27 cellular contexts compared by ENCODE assay signal in genomic region chr10:60410970-60411369, GRCh38.
"Had no signal": no experiment of that assay in that cellular context is flagged by ENCODE, and none has a peak within 500 bp of the region (broad histone marks: within the 10 kb centered on the region; RNA-seq: fewer than 3 reads in every experiment).

No MANE protein-coding gene starts in this region.

- H3K36me3 ChIP-seq: brain microvascular endothelial cell, Peyer's patch, SJSA1 had no signal

- H3K27me3 Mint-ChIP-seq: activated CD4-positive, alpha-beta memory T cell treated with anti-CD3 and anti-CD28 coated beads for 36 hours; activated CD4-positive, alpha-beta T cell treated with anti-CD3 and anti-CD28 coated beads, Interleukin-2, amount 10 ng/mL, durations not matched to agents 7 days and 5 days; activated naive CD4-positive, alpha-beta T cell treated with anti-CD3 and anti-CD28 coated beads, Interleukin-2, amount 10 ng/mL, durations not matched to agents 7 days and 5 days had no signal

- FAIRE-seq: K562 had no signal

- DNase-seq: activated CD4-positive, alpha-beta memory T cell treated with anti-CD3 and anti-CD28 coated beads for 36 hours; activated CD4-positive, alpha-beta T cell treated with anti-CD3 and anti-CD28 coated beads, Interleukin-2, amount 10 ng/mL, durations not matched to agents 7 days and 5 days; activated CD8-positive, alpha-beta memory T cell treated with anti-CD3 and anti-CD28 coated beads, Interleukin-2, amount 50 U/mL, for 4 hours; activated effector memory CD4-positive, alpha-beta T cell treated with Interleukin-2 at 50 U/mL for 16 hours; activated naive CD4-positive, alpha-beta T cell treated with anti-CD3 and anti-CD28 coated beads, Interleukin-2, amount 10 ng/mL, durations not matched to agents 7 days and 5 days; activated naive CD8-positive, alpha-beta T cell treated with anti-CD3 and anti-CD28 coated beads, Interleukin-2, amount 50 U/mL, for 24 hours; activated T-cell treated with anti-CD3 and anti-CD28 coated beads for 4 hours; activated T-cell treated with anti-CD3 and anti-CD28 coated beads, Interleukin-2, amount 50 U/mL, for 4 hours; anterior cingulate cortex; brain microvascular endothelial cell; central memory CD4-positive, alpha-beta T cell; NCI-H1105; NCI-H1417 treated with DMSO at 0.1 percent for 48 hours; NCI-H1694; NCI-H2029; NCI-H345; Peyer's patch; RPMI8226; SHP77 treated with DMSO at 0.1 percent for 48 hours; SW 1271; T-helper 1 cell; T-helper 2 cell; T1000 had no signal

- H3K4me3 Mint-ChIP-seq: activated CD4-positive, alpha-beta memory T cell treated with anti-CD3 and anti-CD28 coated beads for 36 hours; activated CD4-positive, alpha-beta T cell treated with anti-CD3 and anti-CD28 coated beads, Interleukin-2, amount 10 ng/mL, durations not matched to agents 7 days and 5 days; activated naive CD4-positive, alpha-beta T cell treated with anti-CD3 and anti-CD28 coated beads, Interleukin-2, amount 10 ng/mL, durations not matched to agents 7 days and 5 days; activated naive CD8-positive, alpha-beta T cell; activated naive CD8-positive, alpha-beta T cell treated with anti-CD3 and anti-CD28 coated beads, Interleukin-2, amount 50 U/mL, for 24 hours; activated T-cell treated with anti-CD3 and anti-CD28 coated beads, Interleukin-2, amount 50 U/mL, for 4 hours; activated T-helper 1 cell treated with anti-CD3 and anti-CD28 coated beads, Interleukin-12 subunit alpha, Interleukin-12 subunit beta, Interleukin-2, Interleukin-4 antibody, amounts not matched to agents 30 ng/mL and 10 ng/mL and 1 ng/mL, durations not matched to agents 14 hours and 24 hours and 36 hours had no signal

- H3K4me1 Mint-ChIP-seq: activated CD4-positive, alpha-beta T cell treated with anti-CD3 and anti-CD28 coated beads, Interleukin-2, amount 10 ng/mL, durations not matched to agents 7 days and 5 days; activated naive CD4-positive, alpha-beta T cell treated with anti-CD3 and anti-CD28 coated beads, Interleukin-2, amount 10 ng/mL, durations not matched to agents 7 days and 5 days; activated naive CD8-positive, alpha-beta T cell treated with anti-CD3 and anti-CD28 coated beads, Interleukin-2, amount 50 U/mL, for 24 hours had no signal

- ATAC-seq: activated naive CD8-positive, alpha-beta T cell treated with anti-CD3 and anti-CD28 coated beads, Interleukin-2, amount 50 U/mL, for 24 hours; activated T-cell treated with anti-CD3 and anti-CD28 coated beads, Interleukin-2, amount 50 U/mL, for 4 hours; K562 had no signal

- H3K27ac Mint-ChIP-seq: activated CD4-positive, alpha-beta memory T cell treated with anti-CD3 and anti-CD28 coated beads for 36 hours; activated CD4-positive, alpha-beta T cell treated with anti-CD3 and anti-CD28 coated beads, Interleukin-2, amount 10 ng/mL, durations not matched to agents 7 days and 5 days; activated naive CD4-positive, alpha-beta T cell treated with anti-CD3 and anti-CD28 coated beads, Interleukin-2, amount 10 ng/mL, durations not matched to agents 7 days and 5 days; activated naive CD8-positive, alpha-beta T cell; activated naive CD8-positive, alpha-beta T cell treated with anti-CD3 and anti-CD28 coated beads, Interleukin-2, amount 50 U/mL, for 24 hours; activated T-helper 1 cell treated with anti-CD3 and anti-CD28 coated beads, Interleukin-12 subunit alpha, Interleukin-12 subunit beta, Interleukin-2, Interleukin-4 antibody, amounts not matched to agents 30 ng/mL and 10 ng/mL and 1 ng/mL, durations not matched to agents 14 hours and 24 hours and 36 hours had no signal

- H3K27ac ChIP-seq: brain microvascular endothelial cell, Peyer's patch, SJSA1 had no signal

- H3K27me3 ChIP-seq: brain microvascular endothelial cell, Peyer's patch, SJSA1 had no signal

- H3K9me3 ChIP-seq: Peyer's patch, SJSA1 had no signal

- H3K4me3 ChIP-seq: K562, Peyer's patch, SJSA1 had no signal

- H3K9me3 Mint-ChIP-seq: activated CD4-positive, alpha-beta memory T cell treated with anti-CD3 and anti-CD28 coated beads for 36 hours; activated CD4-positive, alpha-beta T cell treated with anti-CD3 and anti-CD28 coated beads, Interleukin-2, amount 10 ng/mL, durations not matched to agents 7 days and 5 days; activated naive CD4-positive, alpha-beta T cell treated with anti-CD3 and anti-CD28 coated beads, Interleukin-2, amount 10 ng/mL, durations not matched to agents 7 days and 5 days; activated naive CD8-positive, alpha-beta T cell treated with anti-CD3 and anti-CD28 coated beads, Interleukin-2, amount 50 U/mL, for 24 hours; activated T-cell treated with anti-CD3 and anti-CD28 coated beads, Interleukin-2, amount 50 U/mL, for 4 hours; activated T-helper 1 cell treated with anti-CD3 and anti-CD28 coated beads, Interleukin-12 subunit alpha, Interleukin-12 subunit beta, Interleukin-2, Interleukin-4 antibody, amounts not matched to agents 30 ng/mL and 10 ng/mL and 1 ng/mL, durations not matched to agents 14 hours and 24 hours and 36 hours had no signal

- H3K4me1 ChIP-seq: Peyer's patch had no signal

- H3K36me3 Mint-ChIP-seq: activated CD4-positive, alpha-beta memory T cell treated with anti-CD3 and anti-CD28 coated beads for 36 hours; activated naive CD4-positive, alpha-beta T cell treated with anti-CD3 and anti-CD28 coated beads, Interleukin-2, amount 10 ng/mL, durations not matched to agents 7 days and 5 days had no signal
